ENCODE assay signal across 19 cellular contexts in the genomic region with DNA sequence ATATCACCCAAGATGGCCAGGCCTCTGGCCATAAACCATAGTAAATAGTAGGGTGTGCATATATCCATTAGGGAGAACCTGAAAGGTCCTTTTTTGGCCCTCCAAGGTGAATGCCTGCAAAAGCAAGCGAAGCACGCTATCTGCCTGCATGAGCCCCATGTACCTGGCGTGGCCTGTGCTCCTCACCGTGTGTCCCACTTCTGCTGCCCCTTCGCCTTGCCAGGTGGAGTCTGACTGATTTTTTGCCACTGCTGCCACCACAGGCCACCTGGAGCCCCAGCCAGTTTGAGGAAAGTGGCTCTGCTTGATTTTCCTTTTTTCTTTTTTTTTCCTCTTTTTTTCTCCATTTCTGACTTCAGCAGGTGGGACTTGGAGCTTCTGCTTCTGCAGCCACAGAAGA.
A peak's percentile ranks its signal among the peaks of the same experiment; 100 is the strongest.
DNase-seq lines count a peak whose midpoint lies in the region; ATAC-seq and TF ChIP-seq lines count a peak whose summit lies in the region.
"Had no signal": no experiment of that assay in that cellular context is flagged by ENCODE, and none has a peak within 500 bp of the region (broad histone marks: within the 10 kb centered on the region; RNA-seq: fewer than 3 reads in every experiment).

No MANE protein-coding gene starts in this region.

- H3K27me3 ChIP-seq in esophagus muscularis mucosa (no peaks in the 10 kb centered on the region), spleen (replicated peaks in 1 of 7) (no peaks in the 10 kb centered on the region), prostate gland (replicated peaks; ENCODE audit: insufficient read depth) (no peaks in the 10 kb centered on the region)
- H3K27me3 ChIP-seq: BLaER1 had no signal

- TF ChIP-seq POLR2A in esophagus muscularis mucosa (IDR thresholded peaks at IDR 0.05; ENCODE audit: low read depth), result no peak
- TF ChIP-seq POLR2A in spleen (IDR thresholded peaks at IDR 0.05), result no peak
- TF ChIP-seq POLR2A in prostate gland (IDR thresholded peaks at IDR 0.05), result no peak

- H3K4me3 ChIP-seq in esophagus muscularis mucosa (no peak overlapping the region), spleen (no peak overlapping the region), prostate gland (no peak overlapping the region)
- H3K4me3 ChIP-seq: A549, BLaER1, GM23338 had no signal

- TF ChIP-seq CTCF in esophagus muscularis mucosa (IDR thresholded peaks at IDR 0.05), result no peak
- TF ChIP-seq CTCF in spleen (IDR thresholded peaks at IDR 0.05 in 8 of 11, conservative IDR thresholded peaks at IDR 0.05 in 3 of 11), result no peak
- TF ChIP-seq CTCF in prostate gland (IDR thresholded peaks at IDR 0.05), result no peak

- DNase-seq in cardiac septum (ENCODE audit: low spot score) (peak; percentile 20), Right ventricle myocardium superior (no peak), cerebellar cortex (ENCODE audit: low spot score) (peak; percentile 8), esophagus muscularis mucosa (ENCODE audit: extremely low spot score) (peak; percentile 29), spleen (peak; percentile 45), NCI-H1417 (lab: John Stamatoyannopoulos, UW) (no peak), NCI-H748 (lab: John Stamatoyannopoulos, UW; ENCODE audit: unreplicated experiment) (no peak), prostate gland (ENCODE audit: low spot score) (no peak)
- DNase-seq: AML-193; CD4-positive, alpha-beta memory T cell; DMS153; DMS79; GF-D8; HFFc6 had no signal

- TF ChIP-seq EP300 in esophagus muscularis mucosa (IDR thresholded peaks at IDR 0.05), result no peak

- WGBS in esophagus muscularis mucosa, result 91% methylated on average over 5 of the region's 5 CpGs
- 83 to 94% (median 87%) methylated on average over 5 of the region's 5 CpGs for WGBS in spleen, 5 donors
- 93% methylated on average over 5 of the region's 5 CpGs for WGBS in prostate gland

- H3K27ac ChIP-seq in esophagus muscularis mucosa (replicated peaks in 1 of 4) (no peak overlapping the region), spleen (no peak overlapping the region), prostate gland (no peak overlapping the region)
- H3K27ac ChIP-seq: 22Rv1, A549, BLaER1 had no signal

- H3K36me3 ChIP-seq in esophagus muscularis mucosa, result peaks cover 68 to 97% (median 93%) of the 10 kb centered on the region in 4 donors
- H3K36me3 ChIP-seq in spleen, result peaks cover 16 to 100% (median 97%) of the 10 kb centered on the region in 6 donors
- H3K36me3 ChIP-seq in prostate gland, result peaks cover 6 to 8% of the 10 kb centered on the region in 2 donors

- H3K9me3 ChIP-seq in esophagus muscularis mucosa, result peaks cover 0 to 84% (median 73%) of the 10 kb centered on the region in 4 donors
- H3K9me3 ChIP-seq in spleen, result peaks cover 9 to 100% (median 100%) of the 10 kb centered on the region in 8 donors
- no peaks in the 10 kb centered on the region for H3K9me3 ChIP-seq in prostate gland
- H3K9me3 ChIP-seq: A549 had no signal

- H3K4me1 ChIP-seq in esophagus muscularis mucosa (no peaks in the 10 kb centered on the region), spleen (no peaks in the 10 kb centered on the region), prostate gland (replicated peaks) (no peaks in the 10 kb centered on the region)
- H3K4me1 ChIP-seq: A549, BLaER1 had no signal

- no peak for ATAC-seq in Right ventricle myocardium superior (ENCODE audit: poor library complexity)
- ATAC-seq: A549, GM23338, HCT116 had no signal

- intact Hi-C loops in cardiac septum (cut with DNase I) (no loop called here), Right ventricle myocardium superior (cut with DNase I) (no loop called here), esophagus muscularis mucosa (cut with DNase I) (loop anchor here (10.0 kb wide), 1 partner anchor 120 kb away; no protein-coding TSS in a partner anchor), spleen (cut with DNase I; ENCODE audit: low total_unique reads) (no loop called here), prostate gland (cut with DNase I) (no loop called here)

Comparison
In these comparisons a context has a peak if more than half of its experiments do, and no peak if none do; other contexts are left out.
1. DNase-seq: peak in cardiac septum (single experiment), cerebellar cortex (single experiment), esophagus muscularis mucosa (single experiment) and spleen (single experiment); none in Right ventricle myocardium superior (single experiment), NCI-H1417 (0 of 3), NCI-H748 (single experiment) and prostate gland (single experiment).